13 cellular contexts compared by ENCODE assay signal in the genomic region with DNA sequence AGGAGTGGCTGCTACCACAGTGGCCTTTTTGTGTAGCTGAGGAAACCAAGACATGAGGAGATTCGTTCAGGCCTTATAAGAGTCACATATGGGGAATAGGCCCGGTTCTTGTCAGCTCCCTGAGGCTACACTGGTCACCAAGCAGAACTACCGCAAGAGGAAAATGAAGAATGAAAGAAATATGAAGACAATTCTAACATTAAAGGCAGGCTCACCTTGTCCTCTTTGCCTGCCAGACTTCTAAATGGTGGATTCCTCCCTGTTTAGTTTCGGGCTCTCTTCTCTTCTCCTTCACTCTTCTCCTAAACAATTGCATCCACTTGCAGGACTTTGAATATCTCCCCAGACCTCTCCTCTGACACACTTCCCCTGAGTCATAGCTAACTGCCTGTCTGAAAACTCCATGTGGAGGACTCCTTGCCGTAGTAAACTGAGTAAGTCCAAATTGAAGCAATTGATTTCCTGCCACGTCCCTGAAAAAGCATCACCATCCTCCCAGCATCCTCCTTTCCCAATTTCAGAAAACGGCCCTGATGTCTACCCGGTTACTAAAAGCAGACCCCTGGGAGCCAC. TPM values are rescaled to one million over a fixed set of nuclear protein-coding genes. Genes with fewer than 3 reads are reported as not detected.
DNase-seq lines count a peak whose midpoint lies in the region; ATAC-seq, FAIRE-seq and TF ChIP-seq lines count a peak whose summit lies in the region.
"Had no signal": no experiment of that assay in that cellular context is flagged by ENCODE, and none has a peak within 500 bp of the region (broad histone marks: within the 10 kb centered on the region; RNA-seq: fewer than 3 reads in every experiment).

No MANE protein-coding gene starts in this region.

- H2AFZ ChIP-seq in SK-N-SH (ENCODE audit: low read depth) = peak overlapping the region; percentile 88

- H3K79me2 ChIP-seq in SK-N-SH (ENCODE audit: insufficient read depth) = peaks cover 29% of the 10 kb centered on the region

- H4K20me1 ChIP-seq in SK-N-SH (ENCODE audit: insufficient read depth) = no peaks in the 10 kb centered on the region

- no peak for DNase-seq in H54 (ENCODE audit: insufficient read length, low spot score)
- no peak for DNase-seq in SK-N-SH
- DNase-seq in fibroblast of gingiva (ENCODE audit: low read depth) = peak; percentile 55
- DNase-seq in pulmonary artery endothelial cell (ENCODE audit: low read depth, low spot score) = peak; percentile 81
- no peak for DNase-seq in T1000 (lab: John Stamatoyannopoulos, UW)
- DNase-seq in central memory CD4-positive, alpha-beta T cell = no peak
- no peak for DNase-seq in middle frontal gyrus (ENCODE audit: extremely low spot score, low spot score)
- DNase-seq: activated CD4-positive, alpha-beta memory T cell treated with anti-CD3 and anti-CD28 coated beads for 36 hours; activated naive CD4-positive, alpha-beta T cell treated with anti-CD3 and anti-CD28 coated beads, Interleukin-2, amount 10 ng/mL, durations not matched to agents 7 days and 5 days; left ventricle myocardium inferior had no signal

- H3K27me3 ChIP-seq in SK-N-SH (ENCODE audit: insufficient read depth) = no peaks in the 10 kb centered on the region
- H3K27me3 ChIP-seq: pancreas had no signal

- TF ChIP-seq POLR2A in H54 (IDR thresholded peaks at IDR 0.05; ENCODE audit: low read depth, low read length) = no peak

- no peak for TF ChIP-seq CTCF in SK-N-SH (IDR thresholded peaks at IDR 0.05)

- peak; percentile 91 for FAIRE-seq in H54 (lab: Jason Lieb, UNC)

- H3K36me3 ChIP-seq in SK-N-SH (replicated peaks in 1 of 2; ENCODE audit: control insufficient read depth in 1 of 2, insufficient read depth in 2 of 2, low read length in 1 of 2) = no peaks in the 10 kb centered on the region
- H3K36me3 ChIP-seq: left ventricle myocardium inferior, pancreas had no signal

- H3K4me2 ChIP-seq in SK-N-SH = peak overlapping the region; percentile 75

- H3K27ac ChIP-seq in SK-N-SH (ENCODE audit: low read depth in 2 of 2, low read length in 1 of 2) = peak overlapping the region; percentile 68 to 83
- H3K27ac ChIP-seq: coronary artery, left ventricle myocardium inferior, pancreas had no signal

- ATAC-seq in GM18861 (IDR thresholded peaks at IDR 0.05; ENCODE audit: unreplicated experiment) = no peak

- POLR2A ChIA-PET in SK-N-SH (lab: Yijun Ruan, JAX) = no interaction called here

- no peak for TF ChIP-seq RAD21 in SK-N-SH (IDR thresholded peaks at IDR 0.05; ENCODE audit: low read length)

- TF ChIP-seq EP300 in SK-N-SH (IDR thresholded peaks at IDR 0.05; ENCODE audit: borderline replicate concordance in 1 of 2, low read depth in 1 of 2, low read length in 1 of 2) = no peak

- CTCF ChIA-PET in SK-N-SH (lab: Yijun Ruan, JAX) = interaction anchor here (0.6 to 7.4 kb wide), 47 partner anchors 9 to 1727 kb away, joined by 3 to 113 read pairs (median 5); a partner anchor contains a TSS

- H3K9ac ChIP-seq in SK-N-SH = peak overlapping the region; percentile 75

- no peaks in the 10 kb centered on the region for H3K9me3 ChIP-seq in SK-N-SH
- H3K9me3 ChIP-seq: left ventricle myocardium inferior, pancreas had no signal

- H3K4me3 ChIP-seq in SK-N-SH (ENCODE audit: low read depth in 2 of 2, low read length in 1 of 2) = peak overlapping the region in 1 of 2 experiments; percentile 52; a peak in 2 of 4 replicates
- H3K4me3 ChIP-seq: coronary artery, left ventricle myocardium inferior, pancreas had no signal

- H3F3A ChIP-seq in SK-N-SH (replicated peaks; ENCODE audit: insufficient read depth) = peaks cover 43% of the 10 kb centered on the region

- WGBS in SK-N-SH (ENCODE audit: low lambda C conversion rate) = 46% methylated on average over 8 of the region's 8 CpGs

- H3K9me2 ChIP-seq in SK-N-SH = no peaks in the 10 kb centered on the region

- H3K4me1 ChIP-seq in SK-N-SH (ENCODE audit: control insufficient read depth in 1 of 2, insufficient read depth in 2 of 2, low read depth in 1 of 2, low read length in 1 of 2) = peaks cover 2 to 23% of the 10 kb centered on the region in 2 experiments; a peak in 3 of 4 replicates
- H3K4me1 ChIP-seq: pancreas had no signal

TF ChIP-seq in SK-N-SH, 30 proteins besides CTCF, POLR2A, EP300 and RAD21 (continues in another document):
- TF ChIP-seq ELF1 (IDR thresholded peaks at IDR 0.05) (no peak), JUND (IDR thresholded peaks at IDR 0.05) (peak; percentile 43; the same call in 1 of the 2 replicates), FOXM1 (IDR thresholded peaks at IDR 0.05; ENCODE audit: low read depth) (no peak), POLR2AphosphoS5 (IDR thresholded peaks at IDR 0.05; ENCODE audit: low read depth, low read length) (peak; percentile 25; the same call in 1 of the 2 replicates), SMC3 (IDR thresholded peaks at IDR 0.05; ENCODE audit: low read depth, low read length) (no peak), FOSL2 (IDR thresholded peaks at IDR 0.05; ENCODE audit: borderline replicate concordance, low read depth) (peak; percentile 69; the same call in 1 of the 2 replicates), CHD2 (IDR thresholded peaks at IDR 0.05; ENCODE audit: low read length, partially characterized antibody) (no peak), MEF2A (IDR thresholded peaks at IDR 0.05; ENCODE audit: borderline replicate concordance, low read depth) (no peak), TEAD4 (IDR thresholded peaks at IDR 0.05; ENCODE audit: borderline replicate concordance, insufficient read depth) (no peak), RFX5 (IDR thresholded peaks at IDR 0.05; ENCODE audit: low read length) (no peak), MXI1 (IDR thresholded peaks at IDR 0.05; ENCODE audit: low read depth, low read length) (no peak), TCF12 (IDR thresholded peaks at IDR 0.05) (peak; percentile 20; the same call in 1 of the 2 replicates), EZH2phosphoT487 (IDR thresholded peaks at IDR 0.05; ENCODE audit: borderline replicate concordance, low read depth) (no peak), GABPA (IDR thresholded peaks at IDR 0.05; ENCODE audit: low read depth) (no peak), GATA2 (CRISPR knock-in tag; IDR thresholded peaks at IDR 0.05) (no peak), NFIC (IDR thresholded peaks at IDR 0.05; ENCODE audit: borderline replicate concordance) (no peak), RCOR1 (IDR thresholded peaks at IDR 0.05; ENCODE audit: low read length) (no peak), SIN3A (IDR thresholded peaks at IDR 0.05; ENCODE audit: borderline replicate concordance, low read depth, low read length) (no peak; the same call in 1 of the 2 replicates), TAF1 (IDR thresholded peaks at IDR 0.05; ENCODE audit: borderline replicate concordance, low read depth, low read length) (peak; percentile 31; the same call in 1 of the 2 replicates), YY1 (IDR thresholded peaks at IDR 0.05; ENCODE audit: low read depth) (0 out of 2 replicates have a peak, but pooled peaks have one; percentile 71), RXRA (IDR thresholded peaks at IDR 0.05; ENCODE audit: borderline replicate concordance, low read depth) (no peak), NRF1 (IDR thresholded peaks at IDR 0.05; ENCODE audit: low read depth, low read length) (no peak)
- TF ChIP-seq, protein P1, sequence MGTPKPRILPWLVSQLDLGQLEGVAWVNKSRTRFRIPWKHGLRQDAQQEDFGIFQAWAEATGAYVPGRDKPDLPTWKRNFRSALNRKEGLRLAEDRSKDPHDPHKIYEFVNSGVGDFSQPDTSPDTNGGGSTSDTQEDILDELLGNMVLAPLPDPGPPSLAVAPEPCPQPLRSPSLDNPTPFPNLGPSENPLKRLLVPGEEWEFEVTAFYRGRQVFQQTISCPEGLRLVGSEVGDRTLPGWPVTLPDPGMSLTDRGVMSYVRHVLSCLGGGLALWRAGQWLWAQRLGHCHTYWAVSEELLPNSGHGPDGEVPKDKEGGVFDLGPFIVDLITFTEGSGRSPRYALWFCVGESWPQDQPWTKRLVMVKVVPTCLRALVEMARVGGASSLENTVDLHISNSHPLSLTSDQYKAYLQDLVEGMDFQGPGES (IDR thresholded peaks at IDR 0.05; ENCODE audit: low read depth, low read length) = no peak
- TF ChIP-seq, protein P2, sequence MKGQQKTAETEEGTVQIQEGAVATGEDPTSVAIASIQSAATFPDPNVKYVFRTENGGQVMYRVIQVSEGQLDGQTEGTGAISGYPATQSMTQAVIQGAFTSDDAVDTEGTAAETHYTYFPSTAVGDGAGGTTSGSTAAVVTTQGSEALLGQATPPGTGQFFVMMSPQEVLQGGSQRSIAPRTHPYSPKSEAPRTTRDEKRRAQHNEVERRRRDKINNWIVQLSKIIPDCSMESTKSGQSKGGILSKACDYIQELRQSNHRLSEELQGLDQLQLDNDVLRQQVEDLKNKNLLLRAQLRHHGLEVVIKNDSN (IDR thresholded peaks at IDR 0.05; ENCODE audit: borderline replicate concordance, low read depth) = no peak
- TF ChIP-seq, protein P3, sequence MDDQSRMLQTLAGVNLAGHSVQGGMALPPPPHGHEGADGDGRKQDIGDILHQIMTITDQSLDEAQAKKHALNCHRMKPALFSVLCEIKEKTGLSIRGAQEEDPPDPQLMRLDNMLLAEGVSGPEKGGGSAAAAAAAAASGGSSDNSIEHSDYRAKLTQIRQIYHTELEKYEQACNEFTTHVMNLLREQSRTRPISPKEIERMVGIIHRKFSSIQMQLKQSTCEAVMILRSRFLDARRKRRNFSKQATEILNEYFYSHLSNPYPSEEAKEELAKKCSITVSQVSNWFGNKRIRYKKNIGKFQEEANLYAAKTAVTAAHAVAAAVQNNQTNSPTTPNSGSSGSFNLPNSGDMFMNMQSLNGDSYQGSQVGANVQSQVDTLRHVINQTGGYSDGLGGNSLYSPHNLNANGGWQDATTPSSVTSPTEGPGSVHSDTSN (IDR thresholded peaks at IDR 0.05) = no peak
- TF ChIP-seq, protein P4, sequence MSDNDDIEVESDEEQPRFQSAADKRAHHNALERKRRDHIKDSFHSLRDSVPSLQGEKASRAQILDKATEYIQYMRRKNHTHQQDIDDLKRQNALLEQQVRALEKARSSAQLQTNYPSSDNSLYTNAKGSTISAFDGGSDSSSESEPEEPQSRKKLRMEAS (IDR thresholded peaks at IDR 0.05; ENCODE audit: low read depth) = peak; percentile 84
- TF ChIP-seq, protein P5, sequence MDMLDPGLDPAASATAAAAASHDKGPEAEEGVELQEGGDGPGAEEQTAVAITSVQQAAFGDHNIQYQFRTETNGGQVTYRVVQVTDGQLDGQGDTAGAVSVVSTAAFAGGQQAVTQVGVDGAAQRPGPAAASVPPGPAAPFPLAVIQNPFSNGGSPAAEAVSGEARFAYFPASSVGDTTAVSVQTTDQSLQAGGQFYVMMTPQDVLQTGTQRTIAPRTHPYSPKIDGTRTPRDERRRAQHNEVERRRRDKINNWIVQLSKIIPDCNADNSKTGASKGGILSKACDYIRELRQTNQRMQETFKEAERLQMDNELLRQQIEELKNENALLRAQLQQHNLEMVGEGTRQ (IDR thresholded peaks at IDR 0.05; ENCODE audit: borderline replicate concordance, low read depth, low read length) = no peak

RNA-seq across cellular contexts. Expression of a gene that starts 30.2 kb away (rescaled TPM):
- polyA plus RNA-seq in SK-N-SH (2012; rRNA removed) = 6.0 and 11.3 TPM in 2 replicates
- 8.7 and 9.8 TPM in 2 replicates for polyA plus RNA-seq in SK-N-SH (2012; cell fraction: cytosol; rRNA removed)
- 6.1 and 11.5 TPM in 2 replicates for polyA plus RNA-seq in SK-N-SH (2012; cell fraction: nucleus; rRNA removed)
- total RNA-seq in pulmonary artery endothelial cell = 261 and 264 TPM in 2 replicates
- total RNA-seq: activated CD4-positive, alpha-beta memory T cell treated with anti-CD3 and anti-CD28 coated beads for 36 hours had no signal

Comparison
In these comparisons a context has a peak if more than half of its experiments do, and no peak if none do; other contexts are left out.
1. DNase-seq: peak in fibroblast of gingiva (single experiment) and pulmonary artery endothelial cell (single experiment); none in H54 (single experiment), SK-N-SH (single experiment), T1000 (single experiment), central memory CD4-positive, alpha-beta T cell (single experiment) and middle frontal gyrus (single experiment).